22 cellular contexts compared by ENCODE assay signal in genomic region chr6:15451738-15452137, GRCh38.
DNase-seq lines count a peak whose midpoint lies in the region; ATAC-seq and TF ChIP-seq lines count a peak whose summit lies in the region.
"Had no signal": no experiment of that assay in that cellular context is flagged by ENCODE, and none has a peak within 500 bp of the region (broad histone marks: within the 10 kb centered on the region; RNA-seq: fewer than 3 reads in every experiment).

No MANE protein-coding gene starts in this region.

- no peak overlapping the region for H3K27ac ChIP-seq in CD8-positive, alpha-beta T cell (ENCODE audit: low read depth, low read length)
- H3K27ac ChIP-seq: PC-9 had no signal

- peaks cover 7% of the 10 kb centered on the region for H3K36me3 ChIP-seq in CD8-positive, alpha-beta T cell (ENCODE audit: insufficient read depth, low read length)

- POLR2A ChIA-PET in CD8-positive, alpha-beta T cell (lab: Charles Lee) = no interaction called here
- POLR2A ChIA-PET in activated CD8-positive, alpha-beta T cell treated with anti-CD3 and anti-CD28 coated beads, Interleukin-2, amount 10 ng/mL, durations not matched to agents 7 days and 5 days (lab: Charles Lee) = interaction anchor here (0.6 kb wide), 1 partner anchor 23 kb away, joined by 3 read pairs; no protein-coding TSS in a partner anchor

- H3K4me1 Mint-ChIP-seq in CD14-positive monocyte (peaks cover 44% of the 10 kb centered on the region), naive B cell (peaks cover 69 to 89% (median 85%) of the 10 kb centered on the region in 3 donors)
- H3K4me1 Mint-ChIP-seq in CD8-positive, alpha-beta T cell (ENCODE audit: low read depth) = peaks cover 66% of the 10 kb centered on the region
- peaks cover 54% of the 10 kb centered on the region for H3K4me1 Mint-ChIP-seq in activated CD8-positive, alpha-beta T cell treated with anti-CD3 and anti-CD28 coated beads, Interleukin-2, amount 10 ng/mL, durations not matched to agents 7 days and 5 days (ENCODE audit: low read depth)

- no peaks in the 10 kb centered on the region for H3K27me3 Mint-ChIP-seq in CD14-positive monocyte (ENCODE audit: low read depth in 3 of 3)
- H3K27me3 Mint-ChIP-seq in CD8-positive, alpha-beta T cell (ENCODE audit: low read depth) = no peaks in the 10 kb centered on the region
- H3K27me3 Mint-ChIP-seq in activated CD8-positive, alpha-beta T cell treated with anti-CD3 and anti-CD28 coated beads, Interleukin-2, amount 10 ng/mL, durations not matched to agents 7 days and 5 days (ENCODE audit: low read depth) = no peaks in the 10 kb centered on the region
- no peaks in the 10 kb centered on the region for H3K27me3 Mint-ChIP-seq in naive B cell
- H3K27me3 Mint-ChIP-seq: type B pancreatic cell had no signal

- peak overlapping the region in 5 of 7 donors; percentile 52 to 82 (median 77) for H3K27ac Mint-ChIP-seq in CD14-positive monocyte
- H3K27ac Mint-ChIP-seq in CD8-positive, alpha-beta T cell = peak overlapping the region; percentile 83
- H3K27ac Mint-ChIP-seq in activated CD8-positive, alpha-beta T cell treated with anti-CD3 and anti-CD28 coated beads, Interleukin-2, amount 10 ng/mL, durations not matched to agents 7 days and 5 days = peak overlapping the region; percentile 93
- peak overlapping the region; percentile 89 to 99 (median 96) for H3K27ac Mint-ChIP-seq in naive B cell
- H3K27ac Mint-ChIP-seq: type B pancreatic cell had no signal

- DNase-seq in CD14-positive monocyte (ENCODE audit: low spot score) = no peak
- no peak for DNase-seq in CD8-positive, alpha-beta T cell
- DNase-seq in activated CD8-positive, alpha-beta T cell treated with anti-CD3 and anti-CD28 coated beads, Interleukin-2, amount 10 ng/mL, durations not matched to agents 7 days and 5 days = no peak
- no peak for DNase-seq in naive B cell
- DNase-seq in T-helper 9 cell = no peak
- DNase-seq in hippocampal formation (lab: John Stamatoyannopoulos, UW) = no peak
- DNase-seq in NCI-H2107 (lab: John Stamatoyannopoulos, UW) = no peak
- DNase-seq: activated T-cell treated with anti-CD3 and anti-CD28 coated beads, Interleukin-2, amount 50 U/mL, for 1 hour; dermis blood vessel endothelial cell; foreskin melanocyte; GDM1; HCEC 1CT; IMR-90; kidney glomerular epithelial cell; mesenchymal stem cell; MM.1S; NCI-H1694; NCI-H82; PC-9; posterior cingulate gyrus had no signal

- no peaks in the 10 kb centered on the region for H3K9me3 ChIP-seq in CD8-positive, alpha-beta T cell (ENCODE audit: low read length)

- no peak for ATAC-seq in CD8-positive, alpha-beta T cell
- peak; percentile 15 for ATAC-seq in activated CD8-positive, alpha-beta T cell treated with anti-CD3 and anti-CD28 coated beads, Interleukin-2, amount 10 ng/mL, durations not matched to agents 7 days and 5 days
- ATAC-seq in naive B cell (ENCODE audit: low read depth in 2 of 2) = peak; percentile 25 to 37

- H3K4me1 ChIP-seq in CD8-positive, alpha-beta T cell (ENCODE audit: insufficient read depth, low read length) = peaks cover 12% of the 10 kb centered on the region

- no peak overlapping the region for H3K4me3 Mint-ChIP-seq in CD14-positive monocyte
- H3K4me3 Mint-ChIP-seq in CD8-positive, alpha-beta T cell = peak overlapping the region; percentile 67
- H3K4me3 Mint-ChIP-seq in activated CD8-positive, alpha-beta T cell treated with anti-CD3 and anti-CD28 coated beads, Interleukin-2, amount 10 ng/mL, durations not matched to agents 7 days and 5 days = peak overlapping the region; percentile 62
- H3K4me3 Mint-ChIP-seq in naive B cell = peak overlapping the region; percentile 72 to 94 (median 90)
- H3K4me3 Mint-ChIP-seq: nephron, type B pancreatic cell had no signal

- no peak overlapping the region for H3K4me3 ChIP-seq in CD8-positive, alpha-beta T cell (ENCODE audit: low read depth, low read length)
- H3K4me3 ChIP-seq: PC-9 had no signal

- H3K9me3 Mint-ChIP-seq in CD14-positive monocyte (no peaks in the 10 kb centered on the region), naive B cell (no peaks in the 10 kb centered on the region)
- no peaks in the 10 kb centered on the region for H3K9me3 Mint-ChIP-seq in CD8-positive, alpha-beta T cell
- H3K9me3 Mint-ChIP-seq in activated CD8-positive, alpha-beta T cell treated with anti-CD3 and anti-CD28 coated beads, Interleukin-2, amount 10 ng/mL, durations not matched to agents 7 days and 5 days (ENCODE audit: insufficient read depth) = no peaks in the 10 kb centered on the region
- H3K9me3 Mint-ChIP-seq: nephron, type B pancreatic cell had no signal

- intact Hi-C loops in CD14-positive monocyte (cut with micrococcal nuclease) = no loop called here
- intact Hi-C loops in CD8-positive, alpha-beta T cell (cut with DNase I, micrococcal nuclease) = no loop called here

- no peaks in the 10 kb centered on the region for H3K27me3 ChIP-seq in CD8-positive, alpha-beta T cell (ENCODE audit: insufficient read depth, low read length)

- no peak for TF ChIP-seq CTCF in CD14-positive monocyte (IDR thresholded peaks at IDR 0.05)
- TF ChIP-seq CTCF in CD8-positive, alpha-beta T cell (IDR thresholded peaks at IDR 0.05) = no peak

- H3K36me3 Mint-ChIP-seq in CD14-positive monocyte = peaks cover 42 to 48% of the 10 kb centered on the region in 2 donors
- H3K36me3 Mint-ChIP-seq in CD8-positive, alpha-beta T cell = peaks cover 35% of the 10 kb centered on the region
- peaks cover 50% of the 10 kb centered on the region for H3K36me3 Mint-ChIP-seq in activated CD8-positive, alpha-beta T cell treated with anti-CD3 and anti-CD28 coated beads, Interleukin-2, amount 10 ng/mL, durations not matched to agents 7 days and 5 days (ENCODE audit: low read depth)
- H3K36me3 Mint-ChIP-seq in naive B cell = peaks cover 7 to 11% of the 10 kb centered on the region in 2 donors

- CTCF ChIA-PET in CD8-positive, alpha-beta T cell (lab: Charles Lee) = no interaction called here
- CTCF ChIA-PET in activated CD8-positive, alpha-beta T cell treated with anti-CD3 and anti-CD28 coated beads, Interleukin-2, amount 10 ng/mL, durations not matched to agents 7 days and 5 days (lab: Charles Lee) = interaction anchor here (0.9 kb wide), 1 partner anchor 12 kb away, joined by 3 read pairs; no protein-coding TSS in a partner anchor

Comparison
In these comparisons a context has a peak if more than half of its experiments do, and no peak if none do; other contexts are left out.
1. H3K4me3 Mint-ChIP-seq: peak in CD8-positive, alpha-beta T cell (single experiment), activated CD8-positive, alpha-beta T cell treated with anti-CD3 and anti-CD28 coated beads, Interleukin-2, amount 10 ng/mL, durations not matched to agents 7 days and 5 days (single experiment) and naive B cell (8 of 8); none in CD14-positive monocyte (0 of 2).
2. Peak in every context shown above with its lines, with median percentiles within 50 percentile points of each other: H3K27ac Mint-ChIP-seq.